ENCODE assay signal across 3 cellular contexts in the genomic region with DNA sequence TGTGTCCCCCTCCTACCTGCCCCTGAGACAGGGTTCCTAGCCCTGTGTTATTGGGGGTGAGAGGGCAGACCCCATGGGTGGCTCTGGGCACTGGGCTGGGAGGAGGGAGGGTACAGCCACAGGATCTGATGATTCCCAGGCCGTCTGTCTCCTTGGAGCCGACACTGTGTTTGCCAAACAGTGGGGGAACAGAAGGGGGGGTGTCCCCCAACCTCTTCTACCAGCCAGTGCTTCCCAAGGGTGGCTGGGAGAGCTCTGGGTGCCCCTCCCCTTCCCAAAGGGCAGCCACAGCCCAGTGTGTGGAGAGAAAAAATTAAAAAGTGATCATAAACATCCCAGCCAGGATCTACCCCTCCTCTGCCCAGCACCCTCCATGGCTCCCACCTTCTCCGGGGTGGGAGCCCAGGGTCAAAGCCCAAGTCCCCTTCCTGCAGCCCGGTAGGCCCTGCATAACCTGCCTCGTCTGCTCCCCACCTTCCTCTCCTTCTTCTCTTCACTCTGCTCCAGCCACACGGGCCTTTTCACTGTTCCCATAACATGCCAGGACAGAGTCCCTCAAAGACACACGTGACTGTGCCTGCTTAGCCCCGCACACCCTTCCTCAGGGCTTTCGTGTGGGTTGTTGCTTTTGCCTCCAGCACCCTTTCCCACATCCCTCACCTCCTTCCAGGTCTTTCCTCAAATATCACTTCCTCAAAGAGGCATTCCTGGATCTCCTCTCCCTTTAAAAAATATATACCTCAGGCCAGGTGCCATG.
TF ChIP-seq lines count a peak whose summit lies in the region.

No MANE protein-coding gene starts in this region.

TF ChIP-seq in SK-N-SH treated with all-trans-retinoic acid at 6 μM for 48 hours, 23 proteins besides CTCF, POLR2A, EP300 and RAD21:
- no peak for TF ChIP-seq ZFP30 (CRISPR knock-in tag; IDR thresholded peaks at IDR 0.05)
- no peak for TF ChIP-seq BACH2 (CRISPR knock-in tag; IDR thresholded peaks at IDR 0.05; ENCODE audit: borderline replicate concordance)
- TF ChIP-seq ARNTL (CRISPR knock-in tag; IDR thresholded peaks at IDR 0.05; ENCODE audit: borderline replicate concordance, low read depth), result no peak
- TF ChIP-seq, protein P1, sequence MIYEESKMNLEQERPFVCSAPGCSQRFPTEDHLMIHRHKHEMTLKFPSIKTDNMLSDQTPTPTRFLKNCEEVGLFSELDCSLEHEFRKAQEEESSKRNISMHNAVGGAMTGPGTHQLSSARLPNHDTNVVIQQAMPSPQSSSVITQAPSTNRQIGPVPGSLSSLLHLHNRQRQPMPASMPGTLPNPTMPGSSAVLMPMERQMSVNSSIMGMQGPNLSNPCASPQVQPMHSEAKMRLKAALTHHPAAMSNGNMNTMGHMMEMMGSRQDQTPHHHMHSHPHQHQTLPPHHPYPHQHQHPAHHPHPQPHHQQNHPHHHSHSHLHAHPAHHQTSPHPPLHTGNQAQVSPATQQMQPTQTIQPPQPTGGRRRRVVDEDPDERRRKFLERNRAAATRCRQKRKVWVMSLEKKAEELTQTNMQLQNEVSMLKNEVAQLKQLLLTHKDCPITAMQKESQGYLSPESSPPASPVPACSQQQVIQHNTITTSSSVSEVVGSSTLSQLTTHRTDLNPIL (CRISPR knock-in tag; IDR thresholded peaks at IDR 0.05; ENCODE audit: low read depth), result no peak

TF ChIP-seq in SK-N-SH, 30 proteins besides CTCF, POLR2A, EP300 and RAD21:
- TF ChIP-seq ELF1 (IDR thresholded peaks at IDR 0.05) (no peak), FOSL2 (IDR thresholded peaks at IDR 0.05; ENCODE audit: borderline replicate concordance, low read depth) (no peak), FOXJ3 (CRISPR knock-in tag; IDR thresholded peaks at IDR 0.05) (no peak), MXI1 (IDR thresholded peaks at IDR 0.05; ENCODE audit: low read depth, low read length) (no peak), NFIC (IDR thresholded peaks at IDR 0.05; ENCODE audit: borderline replicate concordance) (no peak), TEAD4 (IDR thresholded peaks at IDR 0.05; ENCODE audit: borderline replicate concordance, insufficient read depth) (no peak), RCOR1 (IDR thresholded peaks at IDR 0.05; ENCODE audit: low read length) (no peak), GABPA (IDR thresholded peaks at IDR 0.05; ENCODE audit: low read depth) (no peak), POLR2AphosphoS5 (IDR thresholded peaks at IDR 0.05; ENCODE audit: low read depth, low read length) (no peak), YY1 (IDR thresholded peaks at IDR 0.05; ENCODE audit: low read depth) (no peak), CHD2 (IDR thresholded peaks at IDR 0.05; ENCODE audit: low read length, partially characterized antibody) (no peak), FOXM1 (IDR thresholded peaks at IDR 0.05; ENCODE audit: low read depth) (no peak), TAF1 (IDR thresholded peaks at IDR 0.05; ENCODE audit: borderline replicate concordance, low read depth, low read length) (no peak), SMC3 (IDR thresholded peaks at IDR 0.05; ENCODE audit: low read depth, low read length) (no peak), MEF2A (IDR thresholded peaks at IDR 0.05; ENCODE audit: borderline replicate concordance, low read depth) (no peak)
- TF ChIP-seq, protein P2, sequence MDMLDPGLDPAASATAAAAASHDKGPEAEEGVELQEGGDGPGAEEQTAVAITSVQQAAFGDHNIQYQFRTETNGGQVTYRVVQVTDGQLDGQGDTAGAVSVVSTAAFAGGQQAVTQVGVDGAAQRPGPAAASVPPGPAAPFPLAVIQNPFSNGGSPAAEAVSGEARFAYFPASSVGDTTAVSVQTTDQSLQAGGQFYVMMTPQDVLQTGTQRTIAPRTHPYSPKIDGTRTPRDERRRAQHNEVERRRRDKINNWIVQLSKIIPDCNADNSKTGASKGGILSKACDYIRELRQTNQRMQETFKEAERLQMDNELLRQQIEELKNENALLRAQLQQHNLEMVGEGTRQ (IDR thresholded peaks at IDR 0.05; ENCODE audit: borderline replicate concordance, low read depth, low read length), result no peak
- TF ChIP-seq, protein P3, sequence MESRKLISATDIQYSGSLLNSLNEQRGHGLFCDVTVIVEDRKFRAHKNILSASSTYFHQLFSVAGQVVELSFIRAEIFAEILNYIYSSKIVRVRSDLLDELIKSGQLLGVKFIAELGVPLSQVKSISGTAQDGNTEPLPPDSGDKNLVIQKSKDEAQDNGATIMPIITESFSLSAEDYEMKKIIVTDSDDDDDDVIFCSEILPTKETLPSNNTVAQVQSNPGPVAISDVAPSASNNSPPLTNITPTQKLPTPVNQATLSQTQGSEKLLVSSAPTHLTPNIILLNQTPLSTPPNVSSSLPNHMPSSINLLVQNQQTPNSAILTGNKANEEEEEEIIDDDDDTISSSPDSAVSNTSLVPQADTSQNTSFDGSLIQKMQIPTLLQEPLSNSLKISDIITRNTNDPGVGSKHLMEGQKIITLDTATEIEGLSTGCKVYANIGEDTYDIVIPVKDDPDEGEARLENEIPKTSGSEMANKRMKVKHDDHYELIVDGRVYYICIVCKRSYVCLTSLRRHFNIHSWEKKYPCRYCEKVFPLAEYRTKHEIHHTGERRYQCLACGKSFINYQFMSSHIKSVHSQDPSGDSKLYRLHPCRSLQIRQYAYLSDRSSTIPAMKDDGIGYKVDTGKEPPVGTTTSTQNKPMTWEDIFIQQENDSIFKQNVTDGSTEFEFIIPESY (IDR thresholded peaks at IDR 0.05; ENCODE audit: borderline replicate concordance, low read depth), result no peak
- TF ChIP-seq, protein P4, sequence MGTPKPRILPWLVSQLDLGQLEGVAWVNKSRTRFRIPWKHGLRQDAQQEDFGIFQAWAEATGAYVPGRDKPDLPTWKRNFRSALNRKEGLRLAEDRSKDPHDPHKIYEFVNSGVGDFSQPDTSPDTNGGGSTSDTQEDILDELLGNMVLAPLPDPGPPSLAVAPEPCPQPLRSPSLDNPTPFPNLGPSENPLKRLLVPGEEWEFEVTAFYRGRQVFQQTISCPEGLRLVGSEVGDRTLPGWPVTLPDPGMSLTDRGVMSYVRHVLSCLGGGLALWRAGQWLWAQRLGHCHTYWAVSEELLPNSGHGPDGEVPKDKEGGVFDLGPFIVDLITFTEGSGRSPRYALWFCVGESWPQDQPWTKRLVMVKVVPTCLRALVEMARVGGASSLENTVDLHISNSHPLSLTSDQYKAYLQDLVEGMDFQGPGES (IDR thresholded peaks at IDR 0.05; ENCODE audit: low read depth, low read length), result no peak
TF ChIP-seq in SK-N-SH: peak in this region for 0.

TF ChIP-seq in HepG2, 621 proteins besides CTCF, POLR2A, EP300 and RAD21 (continues in another document):
- TF ChIP-seq ZKSCAN5 (CRISPR knock-in tag; IDR thresholded peaks at IDR 0.05) (peak; percentile 65; the same call in 1 of the 2 replicates), FOXO1 (CRISPR knock-in tag; IDR thresholded peaks at IDR 0.05) (no peak), ELF1 (CRISPR knock-in tag; IDR thresholded peaks at IDR 0.05) (no peak), ZNF232 (CRISPR knock-in tag; IDR thresholded peaks at IDR 0.05; ENCODE audit: borderline replicate concordance) (no peak), YEATS4 (CRISPR knock-in tag; IDR thresholded peaks at IDR 0.05; ENCODE audit: borderline replicate concordance) (no peak), RFX5 (IDR thresholded peaks at IDR 0.05; ENCODE audit: low read depth, low read length) (no peak), ZFP36L1 (CRISPR knock-in tag; IDR thresholded peaks at IDR 0.05) (no peak), ZNF569 (CRISPR knock-in tag; IDR thresholded peaks at IDR 0.05; ENCODE audit: borderline replicate concordance) (no peak), POLR2AphosphoS2 (IDR thresholded peaks at IDR 0.05; ENCODE audit: low read depth, low read length) (no peak), XRCC5 (optimal IDR thresholded peaks at IDR 0.05; ENCODE audit: low read length) (peak; percentile 23), ZFP36 (IDR thresholded peaks at IDR 0.05; ENCODE audit: borderline replicate concordance, low read depth, low read length, partially characterized antibody) (peak; percentile 36), ARNTL (CRISPR knock-in tag; IDR thresholded peaks at IDR 0.05) (no peak), TGIF2 (CRISPR knock-in tag; IDR thresholded peaks at IDR 0.05) (no peak), PLRG1 (conservative IDR thresholded peaks at IDR 0.05) (no peak), MAFF (IDR thresholded peaks at IDR 0.05; ENCODE audit: low read depth, low read length) (no peak), ZMYM3 (CRISPR knock-in tag; IDR thresholded peaks at IDR 0.05) (0 out of 2 replicates have a peak, but pooled peaks have one; percentile 15), KDM6A (CRISPR knock-in tag; IDR thresholded peaks at IDR 0.05; ENCODE audit: low read depth) (no peak), NFKB2 (CRISPR knock-in tag; IDR thresholded peaks at IDR 0.05; ENCODE audit: borderline replicate concordance) (0 out of 2 replicates have a peak, but pooled peaks have one; percentile 51)
- TF ChIP-seq, protein P5, sequence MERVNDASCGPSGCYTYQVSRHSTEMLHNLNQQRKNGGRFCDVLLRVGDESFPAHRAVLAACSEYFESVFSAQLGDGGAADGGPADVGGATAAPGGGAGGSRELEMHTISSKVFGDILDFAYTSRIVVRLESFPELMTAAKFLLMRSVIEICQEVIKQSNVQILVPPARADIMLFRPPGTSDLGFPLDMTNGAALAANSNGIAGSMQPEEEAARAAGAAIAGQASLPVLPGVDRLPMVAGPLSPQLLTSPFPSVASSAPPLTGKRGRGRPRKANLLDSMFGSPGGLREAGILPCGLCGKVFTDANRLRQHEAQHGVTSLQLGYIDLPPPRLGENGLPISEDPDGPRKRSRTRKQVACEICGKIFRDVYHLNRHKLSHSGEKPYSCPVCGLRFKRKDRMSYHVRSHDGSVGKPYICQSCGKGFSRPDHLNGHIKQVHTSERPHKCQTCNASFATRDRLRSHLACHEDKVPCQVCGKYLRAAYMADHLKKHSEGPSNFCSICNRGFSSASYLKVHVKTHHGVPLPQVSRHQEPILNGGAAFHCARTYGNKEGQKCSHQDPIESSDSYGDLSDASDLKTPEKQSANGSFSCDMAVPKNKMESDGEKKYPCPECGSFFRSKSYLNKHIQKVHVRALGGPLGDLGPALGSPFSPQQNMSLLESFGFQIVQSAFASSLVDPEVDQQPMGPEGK (CRISPR knock-in tag; IDR thresholded peaks at IDR 0.05), result peak; percentile 61
- TF ChIP-seq, protein P6, sequence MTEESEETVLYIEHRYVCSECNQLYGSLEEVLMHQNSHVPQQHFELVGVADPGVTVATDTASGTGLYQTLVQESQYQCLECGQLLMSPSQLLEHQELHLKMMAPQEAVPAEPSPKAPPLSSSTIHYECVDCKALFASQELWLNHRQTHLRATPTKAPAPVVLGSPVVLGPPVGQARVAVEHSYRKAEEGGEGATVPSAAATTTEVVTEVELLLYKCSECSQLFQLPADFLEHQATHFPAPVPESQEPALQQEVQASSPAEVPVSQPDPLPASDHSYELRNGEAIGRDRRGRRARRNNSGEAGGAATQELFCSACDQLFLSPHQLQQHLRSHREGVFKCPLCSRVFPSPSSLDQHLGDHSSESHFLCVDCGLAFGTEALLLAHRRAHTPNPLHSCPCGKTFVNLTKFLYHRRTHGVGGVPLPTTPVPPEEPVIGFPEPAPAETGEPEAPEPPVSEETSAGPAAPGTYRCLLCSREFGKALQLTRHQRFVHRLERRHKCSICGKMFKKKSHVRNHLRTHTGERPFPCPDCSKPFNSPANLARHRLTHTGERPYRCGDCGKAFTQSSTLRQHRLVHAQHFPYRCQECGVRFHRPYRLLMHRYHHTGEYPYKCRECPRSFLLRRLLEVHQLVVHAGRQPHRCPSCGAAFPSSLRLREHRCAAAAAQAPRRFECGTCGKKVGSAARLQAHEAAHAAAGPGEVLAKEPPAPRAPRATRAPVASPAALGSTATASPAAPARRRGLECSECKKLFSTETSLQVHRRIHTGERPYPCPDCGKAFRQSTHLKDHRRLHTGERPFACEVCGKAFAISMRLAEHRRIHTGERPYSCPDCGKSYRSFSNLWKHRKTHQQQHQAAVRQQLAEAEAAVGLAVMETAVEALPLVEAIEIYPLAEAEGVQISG (CRISPR knock-in tag; IDR thresholded peaks at IDR 0.05), result 0 out of 2 replicates have a peak, but pooled peaks have one; percentile 10
- TF ChIP-seq, protein P7, sequence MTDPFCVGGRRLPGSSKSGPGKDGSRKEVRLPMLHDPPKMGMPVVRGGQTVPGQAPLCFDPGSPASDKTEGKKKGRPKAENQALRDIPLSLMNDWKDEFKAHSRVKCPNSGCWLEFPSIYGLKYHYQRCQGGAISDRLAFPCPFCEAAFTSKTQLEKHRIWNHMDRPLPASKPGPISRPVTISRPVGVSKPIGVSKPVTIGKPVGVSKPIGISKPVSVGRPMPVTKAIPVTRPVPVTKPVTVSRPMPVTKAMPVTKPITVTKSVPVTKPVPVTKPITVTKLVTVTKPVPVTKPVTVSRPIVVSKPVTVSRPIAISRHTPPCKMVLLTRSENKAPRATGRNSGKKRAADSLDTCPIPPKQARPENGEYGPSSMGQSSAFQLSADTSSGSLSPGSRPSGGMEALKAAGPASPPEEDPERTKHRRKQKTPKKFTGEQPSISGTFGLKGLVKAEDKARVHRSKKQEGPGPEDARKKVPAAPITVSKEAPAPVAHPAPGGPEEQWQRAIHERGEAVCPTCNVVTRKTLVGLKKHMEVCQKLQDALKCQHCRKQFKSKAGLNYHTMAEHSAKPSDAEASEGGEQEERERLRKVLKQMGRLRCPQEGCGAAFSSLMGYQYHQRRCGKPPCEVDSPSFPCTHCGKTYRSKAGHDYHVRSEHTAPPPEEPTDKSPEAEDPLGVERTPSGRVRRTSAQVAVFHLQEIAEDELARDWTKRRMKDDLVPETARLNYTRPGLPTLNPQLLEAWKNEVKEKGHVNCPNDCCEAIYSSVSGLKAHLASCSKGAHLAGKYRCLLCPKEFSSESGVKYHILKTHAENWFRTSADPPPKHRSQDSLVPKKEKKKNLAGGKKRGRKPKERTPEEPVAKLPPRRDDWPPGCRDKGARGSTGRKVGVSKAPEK (CRISPR knock-in tag; IDR thresholded peaks at IDR 0.05; ENCODE audit: borderline replicate concordance), result no peak
- TF ChIP-seq, protein P8, sequence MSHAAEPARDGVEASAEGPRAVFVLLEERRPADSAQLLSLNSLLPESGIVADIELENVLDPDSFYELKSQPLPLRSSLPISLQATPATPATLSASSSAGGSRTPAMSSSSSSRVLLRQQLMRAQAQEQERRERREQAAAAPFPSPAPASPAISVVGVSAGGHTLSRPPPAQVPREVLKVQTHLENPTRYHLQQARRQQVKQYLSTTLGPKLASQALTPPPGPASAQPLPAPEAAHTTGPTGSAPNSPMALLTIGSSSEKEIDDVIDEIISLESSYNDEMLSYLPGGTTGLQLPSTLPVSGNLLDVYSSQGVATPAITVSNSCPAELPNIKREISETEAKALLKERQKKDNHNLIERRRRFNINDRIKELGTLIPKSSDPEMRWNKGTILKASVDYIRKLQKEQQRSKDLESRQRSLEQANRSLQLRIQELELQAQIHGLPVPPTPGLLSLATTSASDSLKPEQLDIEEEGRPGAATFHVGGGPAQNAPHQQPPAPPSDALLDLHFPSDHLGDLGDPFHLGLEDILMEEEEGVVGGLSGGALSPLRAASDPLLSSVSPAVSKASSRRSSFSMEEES (CRISPR knock-in tag; IDR thresholded peaks at IDR 0.05), result peak; percentile 27; the same call in 1 of the 2 replicates
- TF ChIP-seq, protein P9, sequence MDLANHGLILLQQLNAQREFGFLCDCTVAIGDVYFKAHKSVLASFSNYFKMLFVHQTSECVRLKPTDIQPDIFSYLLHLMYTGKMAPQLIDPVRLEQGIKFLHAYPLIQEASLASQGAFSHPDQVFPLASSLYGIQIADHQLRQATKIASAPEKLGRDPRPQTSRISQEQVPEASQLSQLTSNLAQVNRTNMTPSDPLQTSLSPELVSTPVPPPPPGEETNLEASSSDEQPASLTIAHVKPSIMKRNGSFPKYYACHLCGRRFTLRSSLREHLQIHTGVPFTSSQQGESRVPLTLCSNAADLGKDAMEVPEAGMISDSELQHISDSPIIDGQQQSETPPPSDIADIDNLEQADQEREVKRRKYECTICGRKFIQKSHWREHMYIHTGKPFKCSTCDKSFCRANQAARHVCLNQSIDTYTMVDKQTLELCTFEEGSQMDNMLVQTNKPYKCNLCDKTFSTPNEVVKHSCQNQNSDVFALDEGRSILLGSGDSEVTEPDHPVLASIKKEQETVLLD (CRISPR knock-in tag; IDR thresholded peaks at IDR 0.05; ENCODE audit: low read depth), result no peak
- TF ChIP-seq, protein P10, sequence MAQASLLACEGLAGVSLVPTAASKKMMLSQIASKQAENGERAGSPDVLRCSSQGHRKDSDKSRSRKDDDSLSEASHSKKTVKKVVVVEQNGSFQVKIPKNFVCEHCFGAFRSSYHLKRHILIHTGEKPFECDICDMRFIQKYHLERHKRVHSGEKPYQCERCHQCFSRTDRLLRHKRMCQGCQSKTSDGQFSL (CRISPR knock-in tag; IDR thresholded peaks at IDR 0.05), result 0 out of 2 replicates have a peak, but pooled peaks have one; percentile 17
